27 cellular contexts compared by ENCODE assay signal in genomic region chr1:56265205-56265604, GRCh38.
"Had no signal": no experiment of that assay in that cellular context is flagged by ENCODE, and none has a peak within 500 bp of the region (broad histone marks: within the 10 kb centered on the region; RNA-seq: fewer than 3 reads in every experiment).

No MANE protein-coding gene starts in this region.

- H3K27ac Mint-ChIP-seq: activated B cell treated with CpG ODN at 0.5 μM for 24 hours; activated CD8-positive, alpha-beta T cell treated with anti-CD3 and anti-CD28 coated beads for 36 hours; activated naive CD4-positive, alpha-beta T cell treated with anti-CD3 and anti-CD28 coated beads, Interleukin-2, amount 50 U/mL, for 24 hours; activated naive CD8-positive, alpha-beta T cell treated with anti-CD3 and anti-CD28 coated beads, Interleukin-2, amount 10 ng/mL, durations not matched to agents 7 days and 5 days; activated T-helper 17 cell treated with anti-CD3 and anti-CD28 coated beads, Interleukin-2, amount 50 U/mL, for 72 hours; brain; T-helper 17 cell; T-helper 2 cell treated with Interferon-gamma antibody and Interleukin-4, amounts not matched to agents 5 μg/mL and 100 μg/mL, for 36 hours had no signal

- H3K27me3 Mint-ChIP-seq: activated CD8-positive, alpha-beta T cell treated with anti-CD3 and anti-CD28 coated beads for 36 hours; activated naive CD8-positive, alpha-beta T cell treated with anti-CD3 and anti-CD28 coated beads, Interleukin-2, amount 10 ng/mL, durations not matched to agents 7 days and 5 days; brain had no signal

- H3K9me3 Mint-ChIP-seq: activated naive CD4-positive, alpha-beta T cell treated with anti-CD3 and anti-CD28 coated beads, Interleukin-2, amount 50 U/mL, for 24 hours; activated T-cell treated with anti-CD3 and anti-CD28 coated beads, Interleukin-2, amount 50 U/mL, for 4 hours; T-helper 2 cell treated with Interferon-gamma antibody and Interleukin-4, amounts not matched to agents 5 μg/mL and 100 μg/mL, for 36 hours had no signal

- H3K4me1 Mint-ChIP-seq: activated B cell treated with CpG ODN at 0.5 μM for 24 hours; activated naive CD4-positive, alpha-beta T cell treated with anti-CD3 and anti-CD28 coated beads, Interleukin-2, amount 50 U/mL, for 24 hours; activated naive CD8-positive, alpha-beta T cell treated with anti-CD3 and anti-CD28 coated beads, Interleukin-2, amount 10 ng/mL, durations not matched to agents 7 days and 5 days; activated T-helper 17 cell treated with anti-CD3 and anti-CD28 coated beads, Interleukin-2, amount 50 U/mL, for 72 hours; brain; T-helper 17 cell had no signal

- ATAC-seq: activated CD4-positive, CD25-positive, alpha-beta regulatory T cell treated with anti-CD3 and anti-CD28 coated beads, Interleukin-2, amount 50 U/mL, for 24 hours; activated CD8-positive, alpha-beta T cell treated with anti-CD3 and anti-CD28 coated beads for 36 hours; activated T-cell treated with anti-CD3 and anti-CD28 coated beads, Interleukin-2, amount 50 U/mL, for 4 hours; activated T-helper 17 cell treated with anti-CD3 and anti-CD28 coated beads, Interleukin-2, amount 50 U/mL, for 72 hours; gastroesophageal sphincter; heart right ventricle; T-helper 17 cell had no signal

- H3K4me3 Mint-ChIP-seq: activated B cell treated with CpG ODN at 0.5 μM for 24 hours; activated CD8-positive, alpha-beta T cell treated with anti-CD3 and anti-CD28 coated beads for 36 hours; activated naive CD4-positive, alpha-beta T cell treated with anti-CD3 and anti-CD28 coated beads, Interleukin-2, amount 50 U/mL, for 24 hours; activated naive CD8-positive, alpha-beta T cell treated with anti-CD3 and anti-CD28 coated beads, Interleukin-2, amount 10 ng/mL, durations not matched to agents 7 days and 5 days; activated T-cell treated with anti-CD3 and anti-CD28 coated beads, Interleukin-2, amount 50 U/mL, for 4 hours; activated T-helper 17 cell treated with anti-CD3 and anti-CD28 coated beads, Interleukin-2, amount 50 U/mL, for 72 hours; brain; T-helper 17 cell; T-helper 2 cell treated with Interferon-gamma antibody and Interleukin-4, amounts not matched to agents 5 μg/mL and 100 μg/mL, for 36 hours had no signal

- H3K36me3 Mint-ChIP-seq: activated naive CD4-positive, alpha-beta T cell treated with anti-CD3 and anti-CD28 coated beads, Interleukin-2, amount 50 U/mL, for 24 hours; activated naive CD8-positive, alpha-beta T cell treated with anti-CD3 and anti-CD28 coated beads, Interleukin-2, amount 10 ng/mL, durations not matched to agents 7 days and 5 days; brain had no signal

- DNase-seq: activated B cell treated with CpG ODN at 0.5 μM for 24 hours; activated CD4-positive, alpha-beta T cell treated with anti-CD3 and anti-CD28 coated beads for 48 hours; activated CD4-positive, alpha-beta T cell treated with anti-CD3 and anti-CD28 coated beads, Interleukin-2, amount 50 U/mL, for 1 hour; activated CD4-positive, alpha-beta T cell treated with anti-CD3 and anti-CD28 coated beads, Interleukin-2, amount 50 U/mL, for 48 hours; activated CD8-positive, alpha-beta memory T cell treated with anti-CD3 and anti-CD28 coated beads for 24 hours; activated CD8-positive, alpha-beta T cell treated with anti-CD3 and anti-CD28 coated beads for 36 hours; activated effector memory CD4-positive, alpha-beta T cell treated with Interleukin-2 at 50 U/mL for 16 hours; activated gamma-delta T cell treated with Interleukin-2 at 50 U/mL for 16 hours; activated naive CD4-positive, alpha-beta T cell treated with Interleukin-2 at 50 U/mL for 16 hours; activated naive CD8-positive, alpha-beta T cell treated with anti-CD3 and anti-CD28 coated beads, Interleukin-2, amount 10 ng/mL, durations not matched to agents 7 days and 5 days; activated T-cell treated with anti-CD3 and anti-CD28 coated beads, Interleukin-2, amount 50 U/mL, for 4 hours; central memory CD4-positive, alpha-beta T cell; cerebellar nuclear complex; colonic mucosa; effector CD8-positive, alpha-beta T cell; esophagus squamous epithelium; foreskin melanocyte; heart right ventricle; T-helper 17 cell; T1000; WERI-Rb-1 had no signal
